Comparison of ENCODE assay signal across 8 cellular contexts in genomic region chr5:151924564-151925395, GRCh38. TPM values are rescaled to one million over a fixed set of nuclear protein-coding genes. Genes with fewer than 3 reads are reported as not detected.
DNase-seq lines count a peak whose midpoint lies in the region; ATAC-seq and TF ChIP-seq lines count a peak whose summit lies in the region.

GLRA1 (minus strand) TSS chr5:151924851; CDS start chr5:151924549, 302 bp downstream.

- H3K27me3 Mint-ChIP-seq in activated CD4-positive, alpha-beta T cell treated with anti-CD3 and anti-CD28 coated beads, Interleukin-2, amount 10 ng/mL, durations not matched to agents 7 days and 5 days = peaks cover 28% of the 10 kb centered on the region

- H3K4me3 ChIP-seq in effector memory CD4-positive, alpha-beta T cell (ENCODE audit: insufficient read depth, low read depth, low read length, poor library complexity, severe bottlenecking) = no peak within 1 kb of the TSS
- H3K4me3 ChIP-seq in mesenchymal stem cell (ENCODE audit: insufficient read depth in 1 of 2, low read depth in 1 of 2, low read length in 2 of 2) = no peak within 1 kb of the TSS

- no peak within 1 kb of the TSS for H2AK5ac ChIP-seq in mesenchymal stem cell (ENCODE audit: low read length, severe bottlenecking)

- H3K27ac Mint-ChIP-seq in activated CD4-positive, alpha-beta T cell treated with anti-CD3 and anti-CD28 coated beads, Interleukin-2, amount 10 ng/mL, durations not matched to agents 7 days and 5 days = no peak within 1 kb of the TSS

- no peak within 1 kb of the TSS for H2BK12ac ChIP-seq in mesenchymal stem cell (ENCODE audit: low read length in 2 of 2)

- H3K27me3 ChIP-seq in effector memory CD4-positive, alpha-beta T cell (replicated peaks; ENCODE audit: control insufficient read depth, insufficient read depth, low read length, poor library complexity, severe bottlenecking) = peaks cover 4% of the 10 kb centered on the region
- H3K27me3 ChIP-seq in mesenchymal stem cell (ENCODE audit: control insufficient read depth in 1 of 2, insufficient read depth in 1 of 2, low read length in 2 of 2) = peaks cover 0 to 11% of the 10 kb centered on the region in 2 experiments

- no peaks in the 10 kb centered on the region for H3K79me1 ChIP-seq in mesenchymal stem cell (replicated peaks; ENCODE audit: low read length, poor library complexity, severe bottlenecking)

- H2BK120ac ChIP-seq in mesenchymal stem cell (ENCODE audit: low read depth, low read length) = no peak within 1 kb of the TSS

- 0 out of 2 replicates have a peak, but pooled peaks have one; percentile 24 for TF ChIP-seq EP300 in Ishikawa (IDR thresholded peaks at IDR 0.05; ENCODE audit: borderline replicate concordance)

- H3K4me1 Mint-ChIP-seq in activated CD4-positive, alpha-beta T cell treated with anti-CD3 and anti-CD28 coated beads, Interleukin-2, amount 10 ng/mL, durations not matched to agents 7 days and 5 days = no peaks in the 10 kb centered on the region

- no peaks in the 10 kb centered on the region for H3K9me3 ChIP-seq in effector memory CD4-positive, alpha-beta T cell (ENCODE audit: control insufficient read depth, low read length)
- peaks cover 23% of the 10 kb centered on the region for H3K9me3 ChIP-seq in mesenchymal stem cell (ENCODE audit: control insufficient read depth, low read length)

- no peak within 1 kb of the TSS for H2BK15ac ChIP-seq in mesenchymal stem cell (ENCODE audit: low read depth, poor library complexity, severe bottlenecking)

- POLR2A ChIA-PET in activated CD4-positive, alpha-beta T cell treated with anti-CD3 and anti-CD28 coated beads, Interleukin-2, amount 10 ng/mL, durations not matched to agents 7 days and 5 days (lab: Charles Lee) = no interaction called here

- no peak within 1 kb of the TSS for H3K4me2 ChIP-seq in mesenchymal stem cell (ENCODE audit: low read length, poor library complexity, severe bottlenecking)

- H4K8ac ChIP-seq in mesenchymal stem cell (ENCODE audit: low read length) = no peak within 1 kb of the TSS

- no peak within 1 kb of the TSS for H3K4me3 Mint-ChIP-seq in activated CD4-positive, alpha-beta T cell treated with anti-CD3 and anti-CD28 coated beads, Interleukin-2, amount 10 ng/mL, durations not matched to agents 7 days and 5 days

- DNase-seq in COLO829 (ENCODE audit: low spot score) (peak; percentile 30), mesenchymal stem cell (peak; percentile 38), substantia nigra (lab: John Stamatoyannopoulos, UW) (peak in 30 of 49 donors; percentile 1 to 55 (median 9)), NCI-H446 (lab: John Stamatoyannopoulos, UW) (no peak)
- peak; percentile 65 for DNase-seq in activated CD4-positive, alpha-beta T cell treated with anti-CD3 and anti-CD28 coated beads, Interleukin-2, amount 10 ng/mL, durations not matched to agents 7 days and 5 days
- DNase-seq in effector memory CD4-positive, alpha-beta T cell = peak; percentile 4 to 25 (median 11)

- H3K27ac ChIP-seq in effector memory CD4-positive, alpha-beta T cell (ENCODE audit: insufficient read depth, low read length, poor library complexity, severe bottlenecking) = no peak within 1 kb of the TSS
- no peak within 1 kb of the TSS for H3K27ac ChIP-seq in mesenchymal stem cell (ENCODE audit: low read length, poor library complexity, severe bottlenecking)
- H3K27ac ChIP-seq in substantia nigra (ENCODE audit: low read depth, low read length, poor library complexity, severe bottlenecking) = no peak within 1 kb of the TSS

- H3K36me3 ChIP-seq in effector memory CD4-positive, alpha-beta T cell (ENCODE audit: control insufficient read depth, insufficient read depth, low read length) = no peaks in the 10 kb centered on the region
- H3K36me3 ChIP-seq in mesenchymal stem cell (ENCODE audit: control insufficient read depth in 1 of 2, insufficient read depth in 2 of 2, low read depth in 1 of 2, low read length in 2 of 2) = no peaks in the 10 kb centered on the region

- no peak within 1 kb of the TSS for H3K14ac ChIP-seq in mesenchymal stem cell (ENCODE audit: low read length in 2 of 2)

- no peaks in the 10 kb centered on the region for H3K36me3 Mint-ChIP-seq in activated CD4-positive, alpha-beta T cell treated with anti-CD3 and anti-CD28 coated beads, Interleukin-2, amount 10 ng/mL, durations not matched to agents 7 days and 5 days (ENCODE audit: low read depth)

- CTCF ChIA-PET in activated CD4-positive, alpha-beta T cell treated with anti-CD3 and anti-CD28 coated beads, Interleukin-2, amount 10 ng/mL, durations not matched to agents 7 days and 5 days (lab: Charles Lee) = interaction anchor here (0.7 kb wide), 1 partner anchor 21 kb away, joined by 5 read pairs; no protein-coding TSS in a partner anchor

- WGBS in mesenchymal stem cell = 24% methylated on average over 44 of the region's 48 CpGs

- no peak within 1 kb of the TSS for H3K18ac ChIP-seq in mesenchymal stem cell (ENCODE audit: low read depth in 1 of 2, low read length in 2 of 2)

- no peak within 1 kb of the TSS for H4K91ac ChIP-seq in mesenchymal stem cell (ENCODE audit: low read length)

- H3K4me1 ChIP-seq in effector memory CD4-positive, alpha-beta T cell (ENCODE audit: control insufficient read depth, insufficient read depth, low read length, poor library complexity, severe bottlenecking) = no peaks in the 10 kb centered on the region
- H3K4me1 ChIP-seq in mesenchymal stem cell (ENCODE audit: control insufficient read depth, insufficient read depth, low read depth, low read length) = no peaks in the 10 kb centered on the region

- no peak for ATAC-seq in HG02973 (IDR thresholded peaks at IDR 0.05; ENCODE audit: unreplicated experiment)

- H3K4ac ChIP-seq in mesenchymal stem cell (ENCODE audit: low read depth in 1 of 2, low read length in 2 of 2) = no peak within 1 kb of the TSS

- no peak within 1 kb of the TSS for H2BK5ac ChIP-seq in mesenchymal stem cell (ENCODE audit: low read depth, low read length, poor library complexity, severe bottlenecking)

- H3K23ac ChIP-seq in mesenchymal stem cell (ENCODE audit: low read length in 2 of 2) = no peak within 1 kb of the TSS

- H3K9me3 Mint-ChIP-seq in activated CD4-positive, alpha-beta T cell treated with anti-CD3 and anti-CD28 coated beads, Interleukin-2, amount 10 ng/mL, durations not matched to agents 7 days and 5 days = peaks cover 2% of the 10 kb centered on the region

- H3K9ac ChIP-seq in mesenchymal stem cell (ENCODE audit: low read length) = no peak within 1 kb of the TSS

- TF ChIP-seq RAD21 in Ishikawa (IDR thresholded peaks at IDR 0.05; ENCODE audit: low read depth) = peak; percentile 19; the same call in 1 of the 2 replicates

- no peak within 1 kb of the TSS for H2AFZ ChIP-seq in mesenchymal stem cell (ENCODE audit: low read depth, low read length)

TF ChIP-seq in Ishikawa, 13 proteins besides CTCF, POLR2A, EP300 and RAD21:
- TF ChIP-seq EGR1 (IDR thresholded peaks at IDR 0.05) (no peak), NFIC (IDR thresholded peaks at IDR 0.05) (no peak), YY1 (IDR thresholded peaks at IDR 0.05; ENCODE audit: low read depth) (0 out of 2 replicates have a peak, but pooled peaks have one; percentile 10), MAX (IDR thresholded peaks at IDR 0.05) (peak; percentile 71), TEAD4 (IDR thresholded peaks at IDR 0.05) (peak; percentile 53), ZBTB7A (IDR thresholded peaks at IDR 0.05; ENCODE audit: low read depth) (peak; percentile 88)
- TF ChIP-seq, protein P1, sequence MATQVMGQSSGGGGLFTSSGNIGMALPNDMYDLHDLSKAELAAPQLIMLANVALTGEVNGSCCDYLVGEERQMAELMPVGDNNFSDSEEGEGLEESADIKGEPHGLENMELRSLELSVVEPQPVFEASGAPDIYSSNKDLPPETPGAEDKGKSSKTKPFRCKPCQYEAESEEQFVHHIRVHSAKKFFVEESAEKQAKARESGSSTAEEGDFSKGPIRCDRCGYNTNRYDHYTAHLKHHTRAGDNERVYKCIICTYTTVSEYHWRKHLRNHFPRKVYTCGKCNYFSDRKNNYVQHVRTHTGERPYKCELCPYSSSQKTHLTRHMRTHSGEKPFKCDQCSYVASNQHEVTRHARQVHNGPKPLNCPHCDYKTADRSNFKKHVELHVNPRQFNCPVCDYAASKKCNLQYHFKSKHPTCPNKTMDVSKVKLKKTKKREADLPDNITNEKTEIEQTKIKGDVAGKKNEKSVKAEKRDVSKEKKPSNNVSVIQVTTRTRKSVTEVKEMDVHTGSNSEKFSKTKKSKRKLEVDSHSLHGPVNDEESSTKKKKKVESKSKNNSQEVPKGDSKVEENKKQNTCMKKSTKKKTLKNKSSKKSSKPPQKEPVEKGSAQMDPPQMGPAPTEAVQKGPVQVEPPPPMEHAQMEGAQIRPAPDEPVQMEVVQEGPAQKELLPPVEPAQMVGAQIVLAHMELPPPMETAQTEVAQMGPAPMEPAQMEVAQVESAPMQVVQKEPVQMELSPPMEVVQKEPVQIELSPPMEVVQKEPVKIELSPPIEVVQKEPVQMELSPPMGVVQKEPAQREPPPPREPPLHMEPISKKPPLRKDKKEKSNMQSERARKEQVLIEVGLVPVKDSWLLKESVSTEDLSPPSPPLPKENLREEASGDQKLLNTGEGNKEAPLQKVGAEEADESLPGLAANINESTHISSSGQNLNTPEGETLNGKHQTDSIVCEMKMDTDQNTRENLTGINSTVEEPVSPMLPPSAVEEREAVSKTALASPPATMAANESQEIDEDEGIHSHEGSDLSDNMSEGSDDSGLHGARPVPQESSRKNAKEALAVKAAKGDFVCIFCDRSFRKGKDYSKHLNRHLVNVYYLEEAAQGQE (IDR thresholded peaks at IDR 0.05; ENCODE audit: low read depth) = peak; percentile 100

RNA-seq across cellular contexts. Expression of gene GLRA1, which starts in this region (rescaled TPM):
- total RNA-seq in activated CD4-positive, alpha-beta T cell treated with anti-CD3 and anti-CD28 coated beads, Interleukin-2, amount 10 ng/mL, durations not matched to agents 7 days and 5 days = not detected
- not detected for polyA plus RNA-seq in mesenchymal stem cell (2013, experiment 1 of 2)
- polyA plus RNA-seq in mesenchymal stem cell (2013, experiment 2 of 2) = not detected

Comparison
In these comparisons a context has a peak if more than half of its experiments do, and no peak if none do; other contexts are left out.
1. Peak in DNase-seq in activated CD4-positive, alpha-beta T cell treated with anti-CD3 and anti-CD28 coated beads, Interleukin-2, amount 10 ng/mL, durations not matched to agents 7 days and 5 days; RNA of the gene not detected or under 1 TPM.
2. DNase-seq: peak in COLO829 (single experiment), effector memory CD4-positive, alpha-beta T cell (3 of 3), mesenchymal stem cell (single experiment) and substantia nigra (30 of 49); none in NCI-H446 (0 of 2).